ENCODE assay signal across 1 cellular context in the genomic region with DNA sequence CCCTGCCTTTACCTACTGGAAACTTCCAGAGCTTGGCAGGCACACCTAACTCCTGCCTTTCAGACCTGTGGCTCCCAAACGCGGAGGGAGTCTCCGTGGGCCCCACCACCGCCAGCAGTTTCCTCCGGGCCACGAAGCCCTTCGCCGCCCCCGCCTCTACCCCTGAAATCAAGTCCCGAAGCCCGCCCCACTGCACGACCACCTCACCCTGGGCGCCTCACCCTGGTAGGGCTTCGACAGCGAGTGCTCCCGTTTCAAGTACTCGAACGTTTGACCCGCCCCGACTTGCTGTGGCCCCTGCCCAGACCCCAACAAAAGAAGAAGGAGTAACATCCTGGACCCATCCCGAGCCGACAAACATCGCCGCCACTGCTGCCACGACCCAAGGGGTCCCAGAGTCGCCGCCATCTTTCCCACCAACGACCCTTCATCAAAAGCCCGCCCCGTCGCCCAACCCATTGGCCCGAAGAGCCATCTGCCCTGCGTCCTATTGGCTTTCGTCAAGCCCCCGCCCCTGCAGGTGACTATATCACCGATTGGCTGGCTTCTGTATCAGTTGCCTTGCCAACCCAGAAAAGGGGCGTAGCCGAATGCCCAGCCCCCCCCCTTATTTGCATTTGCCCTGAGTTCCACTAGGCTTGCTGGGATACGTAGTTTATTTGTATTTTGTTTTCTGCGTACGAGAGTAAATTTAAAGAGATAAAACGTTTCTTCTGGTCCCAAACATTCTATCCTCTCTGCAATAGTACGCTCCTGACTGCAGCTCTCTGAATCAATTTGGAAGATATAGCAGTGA.
TF ChIP-seq lines count a peak whose summit lies in the region.

A gene with protein sequence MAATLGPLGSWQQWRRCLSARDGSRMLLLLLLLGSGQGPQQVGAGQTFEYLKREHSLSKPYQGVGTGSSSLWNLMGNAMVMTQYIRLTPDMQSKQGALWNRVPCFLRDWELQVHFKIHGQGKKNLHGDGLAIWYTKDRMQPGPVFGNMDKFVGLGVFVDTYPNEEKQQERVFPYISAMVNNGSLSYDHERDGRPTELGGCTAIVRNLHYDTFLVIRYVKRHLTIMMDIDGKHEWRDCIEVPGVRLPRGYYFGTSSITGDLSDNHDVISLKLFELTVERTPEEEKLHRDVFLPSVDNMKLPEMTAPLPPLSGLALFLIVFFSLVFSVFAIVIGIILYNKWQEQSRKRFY (minus strand): TSS at position 432 of the 796 bp plus-strand sequence. CDS start 24 bp downstream, at position 408.

TF ChIP-seq in HepG2, 621 proteins besides CTCF, POLR2A, EP300 and RAD21 (continued from another document and continues in another):
- TF ChIP-seq JUN (CRISPR knock-in tag; IDR thresholded peaks at IDR 0.05) (peak; percentile 20; the same call in 1 of the 2 replicates), EHMT2 (IDR thresholded peaks at IDR 0.05; ENCODE audit: borderline replicate concordance, low read depth, low read length) (peak; percentile 47; the same call in 1 of the 2 replicates), ZNF17 (CRISPR knock-in tag; IDR thresholded peaks at IDR 0.05) (no peak), CCAR2 (optimal IDR thresholded peaks at IDR 0.05; ENCODE audit: low read depth, low read length) (no peak), ZNF644 (CRISPR knock-in tag; IDR thresholded peaks at IDR 0.05; ENCODE audit: low read depth) (no peak), ARHGAP35 (CRISPR knock-in tag; IDR thresholded peaks at IDR 0.05; ENCODE audit: borderline replicate concordance) (no peak), SIX4 (CRISPR knock-in tag; IDR thresholded peaks at IDR 0.05) (no peak), GABPB1 (CRISPR knock-in tag; IDR thresholded peaks at IDR 0.05) (peak; percentile 68), CEBPB (IDR thresholded peaks at IDR 0.05; ENCODE audit: borderline replicate concordance, low read depth, low read length) (no peak), GTF2F1 (IDR thresholded peaks at IDR 0.05; ENCODE audit: low read length) (no peak), MYNN (CRISPR knock-in tag; IDR thresholded peaks at IDR 0.05; ENCODE audit: low read depth) (no peak), SYNCRIP (IDR thresholded peaks at IDR 0.05; ENCODE audit: insufficient read depth, low read depth, low read length) (no peak), ZNF225 (CRISPR knock-in tag; IDR thresholded peaks at IDR 0.05) (peak; percentile 82), ZFP36 (IDR thresholded peaks at IDR 0.05; ENCODE audit: borderline replicate concordance, low read depth, low read length, partially characterized antibody) (no peak), ZNF543 (CRISPR knock-in tag; IDR thresholded peaks at IDR 0.05) (peak; percentile 85; the same call in 1 of the 2 replicates), PHF8 (CRISPR knock-in tag; IDR thresholded peaks at IDR 0.05) (peak; percentile 86), ZNF713 (CRISPR knock-in tag; IDR thresholded peaks at IDR 0.05) (no peak), ZNF256 (CRISPR knock-in tag; conservative IDR thresholded peaks at IDR 0.05) (no peak), ZNF607 (CRISPR knock-in tag; IDR thresholded peaks at IDR 0.05; ENCODE audit: borderline replicate concordance) (peak; percentile 38; the same call in 1 of the 2 replicates), ZNF44 (CRISPR knock-in tag; IDR thresholded peaks at IDR 0.05) (no peak), TOE1 (CRISPR knock-in tag; IDR thresholded peaks at IDR 0.05) (no peak), ZFAT (CRISPR knock-in tag; conservative IDR thresholded peaks at IDR 0.05) (no peak), ZKSCAN5 (CRISPR knock-in tag; IDR thresholded peaks at IDR 0.05) (peak; percentile 37; the same call in 1 of the 2 replicates), MXI1 (IDR thresholded peaks at IDR 0.05; ENCODE audit: borderline replicate concordance, low read depth, low read length) (peak; percentile 90; the same call in 2 of the 3 replicates), ZNF816 (CRISPR knock-in tag; IDR thresholded peaks at IDR 0.05; ENCODE audit: borderline replicate concordance) (no peak), ZNF224 (CRISPR knock-in tag; IDR thresholded peaks at IDR 0.05) (no peak), ZNF124 (CRISPR knock-in tag; IDR thresholded peaks at IDR 0.05) (peak; percentile 58; the same call in 1 of the 2 replicates), HMG20A (CRISPR knock-in tag; IDR thresholded peaks at IDR 0.05; ENCODE audit: borderline replicate concordance) (no peak), NFE2L2 (IDR thresholded peaks at IDR 0.05; ENCODE audit: low read length) (no peak), ZNF562 (CRISPR knock-in tag; IDR thresholded peaks at IDR 0.05; ENCODE audit: borderline replicate concordance) (no peak), ATRX (CRISPR knock-in tag; IDR thresholded peaks at IDR 0.05; ENCODE audit: borderline replicate concordance) (no peak), ZNF550 (CRISPR knock-in tag; IDR thresholded peaks at IDR 0.05; ENCODE audit: borderline replicate concordance) (no peak), ZNF431 (CRISPR knock-in tag; IDR thresholded peaks at IDR 0.05; ENCODE audit: borderline replicate concordance, low read depth) (no peak), GFI1 (CRISPR knock-in tag; IDR thresholded peaks at IDR 0.05; ENCODE audit: borderline replicate concordance) (no peak), RFX1 (IDR thresholded peaks at IDR 0.05) (peak; percentile 95), KAT8 (CRISPR knock-in tag; IDR thresholded peaks at IDR 0.05) (peak; percentile 75), MAFK (conservative IDR thresholded peaks at IDR 0.05 in 1 of 2, IDR thresholded peaks at IDR 0.05 in 1 of 2; ENCODE audit: low read length in 2 of 2) (no peak), ZNF614 (CRISPR knock-in tag; IDR thresholded peaks at IDR 0.05; ENCODE audit: borderline replicate concordance) (0 out of 2 replicates have a peak, but pooled peaks have one; percentile 12), SMARCC2 (IDR thresholded peaks at IDR 0.05) (no peak), SNAPC2 (CRISPR knock-in tag; IDR thresholded peaks at IDR 0.05) (peak; percentile 57)
- TF ChIP-seq, protein P1, sequence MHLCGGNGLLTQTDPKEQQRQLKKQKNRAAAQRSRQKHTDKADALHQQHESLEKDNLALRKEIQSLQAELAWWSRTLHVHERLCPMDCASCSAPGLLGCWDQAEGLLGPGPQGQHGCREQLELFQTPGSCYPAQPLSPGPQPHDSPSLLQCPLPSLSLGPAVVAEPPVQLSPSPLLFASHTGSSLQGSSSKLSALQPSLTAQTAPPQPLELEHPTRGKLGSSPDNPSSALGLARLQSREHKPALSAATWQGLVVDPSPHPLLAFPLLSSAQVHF (CRISPR knock-in tag; IDR thresholded peaks at IDR 0.05), result no peak
- TF ChIP-seq, protein P2, sequence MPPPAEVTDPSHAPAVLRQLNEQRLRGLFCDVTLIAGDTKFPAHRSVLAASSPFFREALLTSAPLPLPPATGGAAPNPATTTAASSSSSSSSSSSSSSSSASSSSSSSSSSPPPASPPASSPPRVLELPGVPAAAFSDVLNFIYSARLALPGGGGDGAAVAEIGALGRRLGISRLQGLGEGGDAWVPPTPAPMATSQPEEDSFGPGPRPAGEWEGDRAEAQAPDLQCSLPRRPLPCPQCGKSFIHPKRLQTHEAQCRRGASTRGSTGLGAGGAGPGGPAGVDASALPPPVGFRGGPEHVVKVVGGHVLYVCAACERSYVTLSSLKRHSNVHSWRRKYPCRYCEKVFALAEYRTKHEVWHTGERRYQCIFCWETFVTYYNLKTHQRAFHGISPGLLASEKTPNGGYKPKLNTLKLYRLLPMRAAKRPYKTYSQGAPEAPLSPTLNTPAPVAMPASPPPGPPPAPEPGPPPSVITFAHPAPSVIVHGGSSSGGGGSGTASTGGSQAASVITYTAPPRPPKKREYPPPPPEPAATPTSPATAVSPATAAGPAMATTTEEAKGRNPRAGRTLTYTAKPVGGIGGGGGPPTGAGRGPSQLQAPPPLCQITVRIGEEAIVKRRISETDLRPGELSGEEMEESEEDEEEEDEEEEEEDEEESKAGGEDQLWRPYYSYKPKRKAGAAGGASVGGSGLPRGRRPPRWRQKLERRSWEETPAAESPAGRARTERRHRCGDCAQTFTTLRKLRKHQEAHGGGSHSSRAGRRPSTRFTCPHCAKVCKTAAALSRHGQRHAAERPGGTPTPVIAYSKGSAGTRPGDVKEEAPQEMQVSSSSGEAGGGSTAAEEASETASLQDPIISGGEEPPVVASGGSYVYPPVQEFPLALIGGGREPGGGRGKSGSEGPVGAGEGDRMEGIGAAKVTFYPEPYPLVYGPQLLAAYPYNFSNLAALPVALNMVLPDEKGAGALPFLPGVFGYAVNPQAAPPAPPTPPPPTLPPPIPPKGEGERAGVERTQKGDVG (CRISPR knock-in tag; IDR thresholded peaks at IDR 0.05; ENCODE audit: borderline replicate concordance), result peak; percentile 55; the same call in 1 of the 2 replicates
- TF ChIP-seq, protein P3, sequence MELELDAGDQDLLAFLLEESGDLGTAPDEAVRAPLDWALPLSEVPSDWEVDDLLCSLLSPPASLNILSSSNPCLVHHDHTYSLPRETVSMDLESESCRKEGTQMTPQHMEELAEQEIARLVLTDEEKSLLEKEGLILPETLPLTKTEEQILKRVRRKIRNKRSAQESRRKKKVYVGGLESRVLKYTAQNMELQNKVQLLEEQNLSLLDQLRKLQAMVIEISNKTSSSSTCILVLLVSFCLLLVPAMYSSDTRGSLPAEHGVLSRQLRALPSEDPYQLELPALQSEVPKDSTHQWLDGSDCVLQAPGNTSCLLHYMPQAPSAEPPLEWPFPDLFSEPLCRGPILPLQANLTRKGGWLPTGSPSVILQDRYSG (CRISPR knock-in tag; IDR thresholded peaks at IDR 0.05), result peak; percentile 59; the same call in 1 of the 2 replicates
- TF ChIP-seq, protein P4, sequence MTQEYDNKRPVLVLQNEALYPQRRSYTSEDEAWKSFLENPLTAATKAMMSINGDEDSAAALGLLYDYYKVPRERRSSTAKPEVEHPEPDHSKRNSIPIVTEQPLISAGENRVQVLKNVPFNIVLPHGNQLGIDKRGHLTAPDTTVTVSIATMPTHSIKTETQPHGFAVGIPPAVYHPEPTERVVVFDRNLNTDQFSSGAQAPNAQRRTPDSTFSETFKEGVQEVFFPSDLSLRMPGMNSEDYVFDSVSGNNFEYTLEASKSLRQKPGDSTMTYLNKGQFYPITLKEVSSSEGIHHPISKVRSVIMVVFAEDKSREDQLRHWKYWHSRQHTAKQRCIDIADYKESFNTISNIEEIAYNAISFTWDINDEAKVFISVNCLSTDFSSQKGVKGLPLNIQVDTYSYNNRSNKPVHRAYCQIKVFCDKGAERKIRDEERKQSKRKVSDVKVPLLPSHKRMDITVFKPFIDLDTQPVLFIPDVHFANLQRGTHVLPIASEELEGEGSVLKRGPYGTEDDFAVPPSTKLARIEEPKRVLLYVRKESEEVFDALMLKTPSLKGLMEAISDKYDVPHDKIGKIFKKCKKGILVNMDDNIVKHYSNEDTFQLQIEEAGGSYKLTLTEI (CRISPR knock-in tag; conservative IDR thresholded peaks at IDR 0.05), result no peak
- TF ChIP-seq, protein P5, sequence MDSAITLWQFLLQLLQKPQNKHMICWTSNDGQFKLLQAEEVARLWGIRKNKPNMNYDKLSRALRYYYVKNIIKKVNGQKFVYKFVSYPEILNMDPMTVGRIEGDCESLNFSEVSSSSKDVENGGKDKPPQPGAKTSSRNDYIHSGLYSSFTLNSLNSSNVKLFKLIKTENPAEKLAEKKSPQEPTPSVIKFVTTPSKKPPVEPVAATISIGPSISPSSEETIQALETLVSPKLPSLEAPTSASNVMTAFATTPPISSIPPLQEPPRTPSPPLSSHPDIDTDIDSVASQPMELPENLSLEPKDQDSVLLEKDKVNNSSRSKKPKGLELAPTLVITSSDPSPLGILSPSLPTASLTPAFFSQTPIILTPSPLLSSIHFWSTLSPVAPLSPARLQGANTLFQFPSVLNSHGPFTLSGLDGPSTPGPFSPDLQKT (CRISPR knock-in tag; IDR thresholded peaks at IDR 0.05; ENCODE audit: borderline replicate concordance), result no peak
- TF ChIP-seq, protein P6, sequence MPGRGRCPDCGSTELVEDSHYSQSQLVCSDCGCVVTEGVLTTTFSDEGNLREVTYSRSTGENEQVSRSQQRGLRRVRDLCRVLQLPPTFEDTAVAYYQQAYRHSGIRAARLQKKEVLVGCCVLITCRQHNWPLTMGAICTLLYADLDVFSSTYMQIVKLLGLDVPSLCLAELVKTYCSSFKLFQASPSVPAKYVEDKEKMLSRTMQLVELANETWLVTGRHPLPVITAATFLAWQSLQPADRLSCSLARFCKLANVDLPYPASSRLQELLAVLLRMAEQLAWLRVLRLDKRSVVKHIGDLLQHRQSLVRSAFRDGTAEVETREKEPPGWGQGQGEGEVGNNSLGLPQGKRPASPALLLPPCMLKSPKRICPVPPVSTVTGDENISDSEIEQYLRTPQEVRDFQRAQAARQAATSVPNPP (CRISPR knock-in tag; IDR thresholded peaks at IDR 0.05), result no peak
- TF ChIP-seq, protein P7, sequence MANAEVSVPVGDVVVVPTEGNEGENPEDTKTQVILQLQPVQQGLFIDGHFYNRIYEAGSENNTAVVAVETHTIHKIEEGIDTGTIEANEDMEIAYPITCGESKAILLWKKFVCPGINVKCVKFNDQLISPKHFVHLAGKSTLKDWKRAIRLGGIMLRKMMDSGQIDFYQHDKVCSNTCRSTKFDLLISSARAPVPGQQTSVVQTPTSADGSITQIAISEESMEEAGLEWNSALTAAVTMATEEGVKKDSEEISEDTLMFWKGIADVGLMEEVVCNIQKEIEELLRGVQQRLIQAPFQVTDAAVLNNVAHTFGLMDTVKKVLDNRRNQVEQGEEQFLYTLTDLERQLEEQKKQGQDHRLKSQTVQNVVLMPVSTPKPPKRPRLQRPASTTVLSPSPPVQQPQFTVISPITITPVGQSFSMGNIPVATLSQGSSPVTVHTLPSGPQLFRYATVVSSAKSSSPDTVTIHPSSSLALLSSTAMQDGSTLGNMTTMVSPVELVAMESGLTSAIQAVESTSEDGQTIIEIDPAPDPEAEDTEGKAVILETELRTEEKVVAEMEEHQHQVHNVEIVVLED (CRISPR knock-in tag; IDR thresholded peaks at IDR 0.05; ENCODE audit: borderline replicate concordance), result peak; percentile 39; the same call in 1 of the 2 replicates
- TF ChIP-seq, protein P8, sequence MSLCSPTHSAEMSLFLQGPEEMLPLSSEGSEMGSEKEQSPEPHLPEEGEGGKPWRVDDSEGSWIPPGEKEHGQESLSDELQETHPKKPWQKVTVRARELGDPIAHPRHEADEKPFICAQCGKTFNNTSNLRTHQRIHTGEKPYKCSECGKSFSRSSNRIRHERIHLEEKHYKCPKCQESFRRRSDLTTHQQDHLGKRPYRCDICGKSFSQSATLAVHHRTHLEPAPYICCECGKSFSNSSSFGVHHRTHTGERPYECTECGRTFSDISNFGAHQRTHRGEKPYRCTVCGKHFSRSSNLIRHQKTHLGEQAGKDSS (CRISPR knock-in tag; IDR thresholded peaks at IDR 0.05; ENCODE audit: borderline replicate concordance, low read depth), result 0 out of 2 replicates have a peak, but pooled peaks have one; percentile 82
- TF ChIP-seq, protein P9, sequence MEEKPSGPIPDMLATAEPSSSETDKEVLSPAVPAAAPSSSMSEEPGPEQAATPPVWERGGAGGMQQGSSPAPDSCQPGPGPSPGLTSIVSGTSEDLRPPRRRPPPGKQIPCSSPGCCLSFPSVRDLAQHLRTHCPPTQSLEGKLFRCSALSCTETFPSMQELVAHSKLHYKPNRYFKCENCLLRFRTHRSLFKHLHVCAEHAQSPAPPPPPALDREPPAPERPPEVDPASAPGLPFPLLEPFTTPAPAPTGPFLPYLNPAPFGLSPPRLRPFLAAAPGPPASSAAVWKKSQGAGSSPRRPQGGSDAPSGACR (CRISPR knock-in tag; IDR thresholded peaks at IDR 0.05), result no peak
